11 cellular contexts compared by ENCODE assay signal in genomic region chr10:73262105-73262730, GRCh38. TPM values are rescaled to one million over a fixed set of nuclear protein-coding genes. Genes with fewer than 3 reads are reported as not detected.
DNase-seq lines count a peak whose midpoint lies in the region; ATAC-seq and TF ChIP-seq lines count a peak whose summit lies in the region.
"Had no signal": no experiment of that assay in that cellular context is flagged by ENCODE, and none has a peak within 500 bp of the region (broad histone marks: within the 10 kb centered on the region; RNA-seq: fewer than 3 reads in every experiment).

No MANE protein-coding gene starts in this region.

- DNase-seq in A673 (ENCODE audit: low spot score) (peak; percentile 52), HPDE6-E6E7 (ENCODE audit: extremely low spot score) (peak; percentile 64), fibroblast of mammary gland (ENCODE audit: low read depth) (peak; percentile 67), lower lobe of right lung (no peak), nucleus accumbens (lab: John Stamatoyannopoulos, UW) (no peak), NCI-H187 (lab: John Stamatoyannopoulos, UW) (no peak)
- DNase-seq in central memory CD4-positive, alpha-beta T cell = no peak
- DNase-seq: activated effector memory CD4-positive, alpha-beta T cell treated with Interleukin-2 at 50 U/mL for 16 hours had no signal

- intact Hi-C loops in A673 (cut with micrococcal nuclease; ENCODE audit: unreplicated experiment) (no loop called here), lower lobe of right lung (cut with DNase I) (no loop called here)

- CTCF ChIA-PET in A673 (lab: Charles Lee) = no interaction called here

- ATAC-seq in SK-N-SH treated with all-trans-retinoic acid at 6 μM for 48 hours = peak; percentile 91
- ATAC-seq in lower lobe of right lung = no peak
- ATAC-seq: natural killer cell treated with Interleukin-12 subunit alpha and Interleukin-12 subunit beta and Interleukin-15 and Interleukin-18, amount 100 ng/mL, for 72 hours had no signal

- H3K4me3 ChIP-seq in A673 (ENCODE audit: low read depth, low read length, poor library complexity, severe bottlenecking) (no peak overlapping the region), fibroblast of mammary gland (ENCODE audit: control insufficient read depth, low read depth, low read length) (no peak overlapping the region), lower lobe of right lung (no peak overlapping the region)
- H3K4me3 ChIP-seq: BLaER1 treated with 17β-estradiol and CSF1 and Interleukin-3, amounts not matched to agents 10 nM and 100 nM had no signal

- H3K27ac ChIP-seq in A673 (ENCODE audit: low read depth, low read length, poor library complexity, severe bottlenecking) (no peak overlapping the region), lower lobe of right lung (no peak overlapping the region)
- H3K27ac ChIP-seq: BLaER1 treated with 17β-estradiol and CSF1 and Interleukin-3, amounts not matched to agents 10 nM and 100 nM had no signal

- H3K4me1 ChIP-seq in A673 (ENCODE audit: insufficient read depth, low read length, poor library complexity, severe bottlenecking) = peaks cover 5% of the 10 kb centered on the region
- no peaks in the 10 kb centered on the region for H3K4me1 ChIP-seq in lower lobe of right lung

- H3K27me3 ChIP-seq in A673 (replicated peaks; ENCODE audit: insufficient read depth, low read depth, low read length, poor library complexity) (no peaks in the 10 kb centered on the region), lower lobe of right lung (ENCODE audit: low read depth) (no peaks in the 10 kb centered on the region)
- H3K27me3 ChIP-seq: BLaER1 treated with 17β-estradiol and CSF1 and Interleukin-3, amounts not matched to agents 10 nM and 100 nM had no signal

- POLR2A ChIA-PET in A673 (lab: Charles Lee; ENCODE audit: low non-redundant PET) = no interaction called here

- H3K9me3 ChIP-seq in A673 (ENCODE audit: low read depth, low read length, poor library complexity, severe bottlenecking) (no peaks in the 10 kb centered on the region), lower lobe of right lung (peaks cover 3% of the 10 kb centered on the region)

- BruUV-seq in A673 (replicated peaks; lab: Mats Ljungman, UMichigan) = no TSS peak

- TF ChIP-seq CTCF in A673 (conservative IDR thresholded peaks at IDR 0.05; ENCODE audit: low read depth, low read length) (no peak), fibroblast of mammary gland (conservative IDR thresholded peaks at IDR 0.05; ENCODE audit: control insufficient read depth, insufficient read depth, low read depth, low read length) (no peak), lower lobe of right lung (IDR thresholded peaks at IDR 0.05) (no peak)

- H3K36me3 ChIP-seq in A673 (ENCODE audit: insufficient read depth, low read length, poor library complexity, severe bottlenecking) (no peaks in the 10 kb centered on the region), lower lobe of right lung (no peaks in the 10 kb centered on the region)

TF ChIP-seq in SK-N-SH treated with all-trans-retinoic acid at 6 μM for 48 hours, 23 proteins besides CTCF, POLR2A, EP300 and RAD21:
- no peak for TF ChIP-seq RARB (CRISPR knock-in tag; IDR thresholded peaks at IDR 0.05)
- peak; percentile 50 for TF ChIP-seq ISL1 (CRISPR knock-in tag; IDR thresholded peaks at IDR 0.05)
- no peak for TF ChIP-seq CSDC2 (CRISPR knock-in tag; IDR thresholded peaks at IDR 0.05)

RNA-seq across cellular contexts. Expression of gene MRPS16, which starts 9.8 kb away (rescaled TPM):
- total RNA-seq in A673 (2021) (150 and 164 TPM in 2 replicates), lower lobe of right lung (55.9 TPM)

RNA-seq across cellular contexts. Expression of gene DNAJC9, which starts 15.2 kb away (rescaled TPM):
- total RNA-seq in A673 (2021) (69.1 and 72.9 TPM in 2 replicates), lower lobe of right lung (13.9 TPM)

Comparison
In these comparisons a context has a peak if more than half of its experiments do, and no peak if none do; other contexts are left out.
1. DNase-seq: peak in A673 (single experiment), HPDE6-E6E7 (single experiment) and fibroblast of mammary gland (single experiment); none in lower lobe of right lung (single experiment), central memory CD4-positive, alpha-beta T cell (single experiment), nucleus accumbens (0 of 56) and NCI-H187 (0 of 2).